In the genomic region with DNA sequence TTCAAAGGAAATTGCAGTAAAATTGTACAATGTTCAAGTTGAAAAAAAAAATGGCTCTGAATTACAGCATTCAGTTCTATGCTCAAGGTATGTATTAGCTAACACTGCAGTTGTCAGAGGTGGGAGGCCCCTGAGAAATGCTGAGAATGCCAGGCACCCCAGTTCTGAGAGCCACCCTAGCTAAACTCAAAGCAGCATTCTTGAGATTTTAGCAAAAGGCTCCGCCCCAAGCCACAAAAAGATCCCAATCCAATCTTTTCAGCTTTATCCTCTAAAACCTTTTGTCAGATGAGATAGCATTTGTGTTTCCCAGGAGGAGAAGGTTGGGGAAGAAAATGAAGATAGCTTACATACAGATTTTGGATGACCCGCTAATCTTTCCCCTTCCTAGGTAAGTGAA, we compare ENCODE assay signal across 22 cellular contexts.
DNase-seq lines count a peak whose midpoint lies in the region; ATAC-seq, FAIRE-seq and TF ChIP-seq lines count a peak whose summit lies in the region.
"Had no signal": no experiment of that assay in that cellular context is flagged by ENCODE, and none has a peak within 500 bp of the region (broad histone marks: within the 10 kb centered on the region; RNA-seq: fewer than 3 reads in every experiment).

No MANE protein-coding gene starts in this region.

- H3K79me2 ChIP-seq in endothelial cell of umbilical vein (ENCODE audit: control insufficient read depth, insufficient read depth, low read length): no peaks in the 10 kb centered on the region
- H3K79me2 ChIP-seq: parathyroid adenoma had no signal

- DNase-seq in GM03348 (ENCODE audit: low spot score): peak; percentile 59
- peak; percentile 72 for DNase-seq in NCI-H226
- no peak for DNase-seq in endothelial cell of umbilical vein (ENCODE audit: low read depth, low spot score)
- peak; percentile 35 for DNase-seq in retinal pigment epithelial cell (ENCODE audit: low read depth)
- no peak for DNase-seq in NCI-H748 treated with DMSO at 0.1 percent for 48 hours (lab: John Stamatoyannopoulos, UW)
- DNase-seq: activated B cell treated with CpG ODN at 0.5 μM for 24 hours; activated CD8-positive, alpha-beta T cell treated with anti-CD3 and anti-CD28 coated beads, Interleukin-2, amount 10 ng/mL, durations not matched to agents 7 days and 5 days; activated T-cell treated with anti-CD3 and anti-CD28 coated beads, Interleukin-2, amount 50 U/mL, for 4 hours; dermis blood vessel endothelial cell; erythroblast; KG1; naive B cell; NCI-H2081; NCI-H524 treated with DMSO at 0.1 percent for 48 hours; SHP77; stimulated activated naive CD8-positive, alpha-beta T cell treated with anti-CD3 and anti-CD28 coated beads, Interleukin-15, amount 100 ng/mL, for 72 hours had no signal

- no peak overlapping the region for H2AFZ ChIP-seq in endothelial cell of umbilical vein (ENCODE audit: low read depth, low read length)
- H2AFZ ChIP-seq: parathyroid adenoma had no signal

- H3K9me1 ChIP-seq in endothelial cell of umbilical vein (replicated peaks; ENCODE audit: control insufficient read depth, extremely low read depth, insufficient read depth, low read length): peaks cover 3% of the 10 kb centered on the region

- intact Hi-C loops in endothelial cell of umbilical vein (cut with micrococcal nuclease): no loop called here

- H3K4me2 ChIP-seq in endothelial cell of umbilical vein (ENCODE audit: insufficient read depth, low read length): no peak overlapping the region

- TF ChIP-seq POLR2A in endothelial cell of umbilical vein (IDR thresholded peaks at IDR 0.05; ENCODE audit: low read depth, low read length): no peak

- TF ChIP-seq CTCF in endothelial cell of umbilical vein (IDR thresholded peaks at IDR 0.05; ENCODE audit: extremely low read depth in 1 of 2, insufficient read depth in 1 of 2, low read depth in 1 of 2, low read length in 2 of 2) (no peak), retinal pigment epithelial cell (conservative IDR thresholded peaks at IDR 0.05; ENCODE audit: low read depth, low read length) (no peak)

- H3K27ac ChIP-seq in endothelial cell of umbilical vein (ENCODE audit: insufficient read depth, low read depth, low read length): no peak overlapping the region
- H3K27ac ChIP-seq: gastroesophageal sphincter, parathyroid adenoma had no signal

- peaks cover 6 to 22% of the 10 kb centered on the region in 2 experiments for H3K36me3 ChIP-seq in endothelial cell of umbilical vein (ENCODE audit: control insufficient read depth in 2 of 2, extremely low read depth in 1 of 2, insufficient read depth in 2 of 2, low read length in 2 of 2)

- no peaks in the 10 kb centered on the region for H3K27me3 ChIP-seq in endothelial cell of umbilical vein (ENCODE audit: control insufficient read depth in 2 of 2, insufficient read depth in 2 of 2, low read length in 2 of 2)
- H3K27me3 ChIP-seq: gastroesophageal sphincter had no signal

- no peaks in the 10 kb centered on the region for H4K20me1 ChIP-seq in endothelial cell of umbilical vein (replicated peaks; ENCODE audit: control insufficient read depth, extremely low read depth, insufficient read depth, low read length)

- ATAC-seq in GM18868 (IDR thresholded peaks at IDR 0.05; ENCODE audit: unreplicated experiment) (no peak), GM21717 (IDR thresholded peaks at IDR 0.05; ENCODE audit: unreplicated experiment) (no peak)
- ATAC-seq: activated CD8-positive, alpha-beta T cell treated with anti-CD3 and anti-CD28 coated beads, Interleukin-2, amount 10 ng/mL, durations not matched to agents 7 days and 5 days; activated naive CD4-positive, alpha-beta T cell treated with anti-CD3 and anti-CD28 coated beads, Interleukin-2, amount 50 U/mL, for 72 hours; activated T-cell treated with anti-CD3 and anti-CD28 coated beads, Interleukin-2, amount 50 U/mL, for 4 hours; gastroesophageal sphincter; stimulated activated naive CD8-positive, alpha-beta T cell treated with anti-CD3 and anti-CD28 coated beads, Interleukin-15, amount 100 ng/mL, for 72 hours had no signal

- BruUV-seq in endothelial cell of umbilical vein (replicated peaks; lab: Mats Ljungman, UMichigan): TSS peak; percentile 3

- FAIRE-seq in endothelial cell of umbilical vein (lab: Jason Lieb, UNC): no peak
- FAIRE-seq: urothelium cell line had no signal

- CTCF ChIA-PET in endothelial cell of umbilical vein (lab: Charles Lee): interaction anchor here (0.8 to 2.7 kb wide), 3 partner anchors 17 to 236 kb away, joined by 3 to 14 read pairs (median 10); no protein-coding TSS in a partner anchor

- POLR2A ChIA-PET in endothelial cell of umbilical vein (lab: Charles Lee): no interaction called here

- no peak overlapping the region for H3K9ac ChIP-seq in endothelial cell of umbilical vein (replicated peaks; ENCODE audit: extremely low read depth, insufficient read depth, low read length)
- H3K9ac ChIP-seq: parathyroid adenoma had no signal

- H3K4me1 ChIP-seq in endothelial cell of umbilical vein (ENCODE audit: control insufficient read depth, extremely low read depth, insufficient read depth, low read length): no peaks in the 10 kb centered on the region
- H3K4me1 ChIP-seq: gastroesophageal sphincter, parathyroid adenoma had no signal

- dilution Hi-C loops in endothelial cell of umbilical vein (cut with MboI; ENCODE audit: extremely low pct_ligation_motif_present, low sequenced_read_pairs): loop anchor here (25.0 kb wide), 1 partner anchor 238 kb away; no protein-coding TSS in a partner anchor

- H3K4me3 ChIP-seq in endothelial cell of umbilical vein (replicated peaks in 1 of 3; ENCODE audit: insufficient read depth in 1 of 3, low read depth in 1 of 3, low read length in 3 of 3): no peak overlapping the region
- H3K4me3 ChIP-seq in retinal pigment epithelial cell (ENCODE audit: low read length): no peak overlapping the region
- H3K4me3 ChIP-seq: gastroesophageal sphincter had no signal

- no peaks in the 10 kb centered on the region for H3K9me3 ChIP-seq in endothelial cell of umbilical vein (replicated peaks; ENCODE audit: control insufficient read depth, insufficient read depth, low read length)
- H3K9me3 ChIP-seq: gastroesophageal sphincter had no signal

TF ChIP-seq in endothelial cell of umbilical vein, 7 proteins besides CTCF, POLR2A, EP300 and RAD21:
- TF ChIP-seq MYC (IDR thresholded peaks at IDR 0.05; ENCODE audit: low read depth, low read length) (no peak), POLR2AphosphoS5 (IDR thresholded peaks at IDR 0.05; ENCODE audit: insufficient read depth, low read depth, low read length) (no peak), FOS (IDR thresholded peaks at IDR 0.05; ENCODE audit: borderline replicate concordance, insufficient read depth, low read length) (no peak), GATA2 (IDR thresholded peaks at IDR 0.05; ENCODE audit: insufficient read depth, insufficient read length, low read depth, low read length) (no peak), JUN (IDR thresholded peaks at IDR 0.05; ENCODE audit: borderline replicate concordance, insufficient read depth, insufficient read length, low read depth) (no peak), EZH2 (IDR thresholded peaks at IDR 0.05; ENCODE audit: borderline replicate concordance, low read depth, low read length, severe bottlenecking) (no peak)
- TF ChIP-seq, protein P1, sequence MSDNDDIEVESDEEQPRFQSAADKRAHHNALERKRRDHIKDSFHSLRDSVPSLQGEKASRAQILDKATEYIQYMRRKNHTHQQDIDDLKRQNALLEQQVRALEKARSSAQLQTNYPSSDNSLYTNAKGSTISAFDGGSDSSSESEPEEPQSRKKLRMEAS (IDR thresholded peaks at IDR 0.05; ENCODE audit: insufficient read depth, insufficient read length): no peak

Comparison
In these comparisons a context has a peak if more than half of its experiments do, and no peak if none do; other contexts are left out.
1. DNase-seq: peak in GM03348 (single experiment), NCI-H226 (single experiment) and retinal pigment epithelial cell (single experiment); none in endothelial cell of umbilical vein (single experiment) and NCI-H748 treated with DMSO at 0.1 percent for 48 hours (single experiment).